Comparison of ENCODE assay signal across 16 cellular contexts in genomic region chr13:69306766-69307165, GRCh38.
"Had no signal": no experiment of that assay in that cellular context is flagged by ENCODE, and none has a peak within 500 bp of the region (broad histone marks: within the 10 kb centered on the region; RNA-seq: fewer than 3 reads in every experiment).

No MANE protein-coding gene starts in this region.

- H3K4me1 Mint-ChIP-seq: activated CD8-positive, alpha-beta memory T cell treated with anti-CD3 and anti-CD28 coated beads, Interleukin-2, amount 10 ng/mL, durations not matched to agents 7 days and 5 days; activated naive CD4-positive, alpha-beta T cell treated with anti-CD3 and anti-CD28 coated beads, Interleukin-2, amount 10 ng/mL, durations not matched to agents 7 days and 5 days; memory B cell; natural killer cell; stimulated activated memory B cell treated with anti-CD40 and anti-IgM and Interleukin-4, amounts not matched to agents 10 μg/mL and 1 μg/mL and 100 μg/mL, for 72 hours had no signal

- DNase-seq: activated CD4-positive, alpha-beta memory T cell treated with anti-CD3 and anti-CD28 coated beads for 36 hours; activated CD8-positive, alpha-beta memory T cell treated with anti-CD3 and anti-CD28 coated beads, Interleukin-2, amount 10 ng/mL, durations not matched to agents 7 days and 5 days; activated naive CD4-positive, alpha-beta T cell treated with anti-CD3 and anti-CD28 coated beads, Interleukin-2, amount 10 ng/mL, durations not matched to agents 7 days and 5 days; activated T-cell treated with anti-CD3 and anti-CD28 coated beads, Interleukin-2, amount 50 U/mL, for 1 hour; hypothalamus; left ventricle myocardium inferior; natural killer cell; nucleus accumbens; posterior cingulate gyrus; stimulated activated CD4-positive, alpha-beta T cell treated with anti-CD3 and anti-CD28 coated beads, Interleukin-2, amount 100 ng/mL, for 48 hours; thyroid gland; WERI-Rb-1 had no signal

- H3K27me3 ChIP-seq: cardiac muscle cell, thyroid gland had no signal

- H3K27ac Mint-ChIP-seq: activated CD4-positive, alpha-beta memory T cell treated with anti-CD3 and anti-CD28 coated beads for 36 hours; activated CD8-positive, alpha-beta memory T cell treated with anti-CD3 and anti-CD28 coated beads, Interleukin-2, amount 10 ng/mL, durations not matched to agents 7 days and 5 days; activated naive CD4-positive, alpha-beta T cell treated with anti-CD3 and anti-CD28 coated beads, Interleukin-2, amount 10 ng/mL, durations not matched to agents 7 days and 5 days; memory B cell; natural killer cell; stimulated activated memory B cell treated with anti-CD40 and anti-IgM and Interleukin-4, amounts not matched to agents 10 μg/mL and 1 μg/mL and 100 μg/mL, for 72 hours had no signal

- ATAC-seq: activated CD8-positive, alpha-beta memory T cell treated with anti-CD3 and anti-CD28 coated beads, Interleukin-2, amount 10 ng/mL, durations not matched to agents 7 days and 5 days; esophagus mucosa; natural killer cell; stimulated activated memory B cell treated with anti-CD40 and anti-IgM and Interleukin-4, amounts not matched to agents 10 μg/mL and 1 μg/mL and 100 μg/mL, for 72 hours had no signal

- H3K27ac ChIP-seq: cardiac muscle cell, left ventricle myocardium inferior, thyroid gland, WERI-Rb-1 had no signal

- H3K4me1 ChIP-seq: left ventricle myocardium inferior, thyroid gland had no signal

- H3K36me3 ChIP-seq: cardiac muscle cell, left ventricle myocardium inferior, thyroid gland, WERI-Rb-1 had no signal

- H3K9me3 ChIP-seq: left ventricle myocardium inferior, thyroid gland had no signal

- H3K27me3 Mint-ChIP-seq: activated CD4-positive, alpha-beta memory T cell treated with anti-CD3 and anti-CD28 coated beads for 36 hours; activated CD8-positive, alpha-beta memory T cell treated with anti-CD3 and anti-CD28 coated beads, Interleukin-2, amount 10 ng/mL, durations not matched to agents 7 days and 5 days; activated naive CD4-positive, alpha-beta T cell treated with anti-CD3 and anti-CD28 coated beads, Interleukin-2, amount 10 ng/mL, durations not matched to agents 7 days and 5 days; memory B cell; stimulated activated memory B cell treated with anti-CD40 and anti-IgM and Interleukin-4, amounts not matched to agents 10 μg/mL and 1 μg/mL and 100 μg/mL, for 72 hours had no signal

- H3K36me3 Mint-ChIP-seq: activated CD4-positive, alpha-beta memory T cell treated with anti-CD3 and anti-CD28 coated beads for 36 hours; activated CD8-positive, alpha-beta memory T cell treated with anti-CD3 and anti-CD28 coated beads, Interleukin-2, amount 10 ng/mL, durations not matched to agents 7 days and 5 days; activated naive CD4-positive, alpha-beta T cell treated with anti-CD3 and anti-CD28 coated beads, Interleukin-2, amount 10 ng/mL, durations not matched to agents 7 days and 5 days; memory B cell; natural killer cell; stimulated activated memory B cell treated with anti-CD40 and anti-IgM and Interleukin-4, amounts not matched to agents 10 μg/mL and 1 μg/mL and 100 μg/mL, for 72 hours had no signal

- H3K4me3 Mint-ChIP-seq: activated CD4-positive, alpha-beta memory T cell treated with anti-CD3 and anti-CD28 coated beads for 36 hours; activated CD8-positive, alpha-beta memory T cell treated with anti-CD3 and anti-CD28 coated beads, Interleukin-2, amount 10 ng/mL, durations not matched to agents 7 days and 5 days; activated naive CD4-positive, alpha-beta T cell treated with anti-CD3 and anti-CD28 coated beads, Interleukin-2, amount 10 ng/mL, durations not matched to agents 7 days and 5 days; memory B cell; natural killer cell; stimulated activated memory B cell treated with anti-CD40 and anti-IgM and Interleukin-4, amounts not matched to agents 10 μg/mL and 1 μg/mL and 100 μg/mL, for 72 hours had no signal

- H3K9me3 Mint-ChIP-seq: activated naive CD4-positive, alpha-beta T cell treated with anti-CD3 and anti-CD28 coated beads, Interleukin-2, amount 10 ng/mL, durations not matched to agents 7 days and 5 days; memory B cell; stimulated activated memory B cell treated with anti-CD40 and anti-IgM and Interleukin-4, amounts not matched to agents 10 μg/mL and 1 μg/mL and 100 μg/mL, for 72 hours had no signal

- H3K4me3 ChIP-seq: cardiac muscle cell, left ventricle myocardium inferior, thyroid gland had no signal
